1 cellular context compared by ENCODE assay signal in genomic region chr5:65981548-65981947, GRCh38.
TF ChIP-seq lines count a peak whose summit lies in the region.

No MANE protein-coding gene starts in this region.

TF ChIP-seq in H1, 55 proteins besides CTCF, POLR2A, EP300 and RAD21:
- TF ChIP-seq PHF8 (conservative IDR thresholded peaks at IDR 0.05; ENCODE audit: low read depth, low read length) (no peak), SIX5 (IDR thresholded peaks at IDR 0.05; ENCODE audit: low read depth, low read length) (no peak), RBBP5 (IDR thresholded peaks at IDR 0.05; ENCODE audit: borderline replicate concordance, low read depth, low read length) (no peak), BRCA1 (IDR thresholded peaks at IDR 0.05; ENCODE audit: low read depth, low read length) (no peak), KDM1A (IDR thresholded peaks at IDR 0.05; ENCODE audit: borderline replicate concordance, low read length) (no peak), CEBPB (IDR thresholded peaks at IDR 0.05; ENCODE audit: low read depth, low read length) (no peak), KDM5A (IDR thresholded peaks at IDR 0.05; ENCODE audit: low read length) (no peak), TCF12 (IDR thresholded peaks at IDR 0.05; ENCODE audit: low read depth, low read length) (no peak), NRF1 (IDR thresholded peaks at IDR 0.05; ENCODE audit: low read depth, low read length) (no peak), BACH1 (IDR thresholded peaks at IDR 0.05; ENCODE audit: low read length) (no peak), CBX8 (IDR thresholded peaks at IDR 0.05; ENCODE audit: borderline replicate concordance, low read depth, low read length) (no peak), CHD7 (IDR thresholded peaks at IDR 0.05; ENCODE audit: insufficient replicate concordance, low read length) (no peak), E2F6 (IDR thresholded peaks at IDR 0.05) (no peak), MAFK (IDR thresholded peaks at IDR 0.05; ENCODE audit: low read depth, low read length) (no peak), SIRT6 (IDR thresholded peaks at IDR 0.05; ENCODE audit: low read length) (no peak), GTF2F1 (IDR thresholded peaks at IDR 0.05; ENCODE audit: borderline replicate concordance, low read depth, low read length) (no peak)
